ENCODE assay signal across 8 cellular contexts in genomic region chr11:6705905-6706535, GRCh38. TPM values are rescaled to one million over a fixed set of nuclear protein-coding genes. Genes with fewer than 3 reads are reported as not detected.
DNase-seq lines count a peak whose midpoint lies in the region; ATAC-seq and TF ChIP-seq lines count a peak whose summit lies in the region.

No MANE protein-coding gene starts in this region.

- H3K9me3 ChIP-seq in Peyer's patch (no peaks in the 10 kb centered on the region), ascending aorta (no peaks in the 10 kb centered on the region), right cardiac atrium (ENCODE audit: control insufficient read depth, low read length) (no peaks in the 10 kb centered on the region)

- no peak overlapping the region for H3K4me3 ChIP-seq in Peyer's patch
- no peak overlapping the region for H3K4me3 ChIP-seq in ascending aorta
- H3K4me3 ChIP-seq in right cardiac atrium (ENCODE audit: low read length), result no peak overlapping the region
- no peak overlapping the region for H3K4me3 ChIP-seq in skeletal muscle cell (ENCODE audit: low read depth, low read length)

- TF ChIP-seq CTCF in Peyer's patch (IDR thresholded peaks at IDR 0.05), result peak; percentile 73 to 85 (median 83)
- TF ChIP-seq CTCF in ascending aorta (IDR thresholded peaks at IDR 0.05), result peak; percentile 81 to 92 (median 88)

- H3K27me3 ChIP-seq in Peyer's patch, result no peaks in the 10 kb centered on the region
- H3K27me3 ChIP-seq in ascending aorta, result no peaks in the 10 kb centered on the region
- no peaks in the 10 kb centered on the region for H3K27me3 ChIP-seq in right cardiac atrium (ENCODE audit: control insufficient read depth, insufficient read depth)

- intact Hi-C loops in ascending aorta (cut with DNase I), result loop anchor here (2.0 kb wide), 2 partner anchors 175 to 327 kb away; no protein-coding TSS in a partner anchor
- intact Hi-C loops in right cardiac atrium (cut with DNase I), result loop anchor here in 2 of 4 donors (2.0 to 10.0 kb wide), 2 partner anchors 171 to 175 kb away; no protein-coding TSS in a partner anchor

- no peaks in the 10 kb centered on the region for H3K36me3 ChIP-seq in Peyer's patch
- H3K36me3 ChIP-seq in ascending aorta, result no peaks in the 10 kb centered on the region

- WGBS in right cardiac atrium, result 36% methylated on average over 7 of the region's 7 CpGs

- H3K27ac ChIP-seq in Peyer's patch, result no peak overlapping the region
- H3K27ac ChIP-seq in ascending aorta, result no peak overlapping the region
- H3K27ac ChIP-seq in right cardiac atrium (ENCODE audit: low read length), result no peak overlapping the region

- H3K4me1 ChIP-seq in Peyer's patch, result no peaks in the 10 kb centered on the region
- no peaks in the 10 kb centered on the region for H3K4me1 ChIP-seq in ascending aorta
- H3K4me1 ChIP-seq in right cardiac atrium (ENCODE audit: control insufficient read depth, insufficient read depth, low read length), result no peaks in the 10 kb centered on the region

- no peak for TF ChIP-seq POLR2A in Peyer's patch (IDR thresholded peaks at IDR 0.05)

- peak; percentile 9 for DNase-seq in NK-92 treated with Interleukin-12 subunit alpha and Interleukin-12 subunit beta, amount 100 ng/mL, for 24 hours (lab: John Stamatoyannopoulos, UW)
- DNase-seq in NK-92 (lab: John Stamatoyannopoulos, UW; ENCODE audit: unreplicated experiment), result no peak
- peak in 2 of 3 donors; percentile 46 to 74 for DNase-seq in Peyer's patch
- peak in 1 of 2 donors; percentile 75 for DNase-seq in ascending aorta (ENCODE audit: low spot score in 2 of 2)
- DNase-seq in right cardiac atrium, result peak in 1 of 3 donors; percentile 41
- DNase-seq in skeletal muscle cell (ENCODE audit: low read depth), result peak; percentile 16

- peak; percentile 58 for ATAC-seq in HG03139 (IDR thresholded peaks at IDR 0.05; ENCODE audit: unreplicated experiment)
- peak; percentile 40 to 57 for ATAC-seq in right cardiac atrium
- ATAC-seq in HG02763 (IDR thresholded peaks at IDR 0.05; ENCODE audit: unreplicated experiment), result no peak

RNA-seq across cellular contexts. Expression of gene MRPL17, which starts 22.9 kb away (rescaled TPM):
- 10 to 100 TPM in 3 of 4 donors, 1 to 10 TPM in 1; 6.1 to 20.8 (median 16.6) TPM for total RNA-seq in Peyer's patch
- total RNA-seq in ascending aorta, result 12.9 TPM
- total RNA-seq in right cardiac atrium, result 10 to 100 TPM; 36.7 to 45.1 (median 41.9) TPM
- polyA plus RNA-seq in right cardiac atrium, result 44.7 TPM

RNA-seq across cellular contexts. Expression of gene DCHS1, which starts 50.4 kb away (rescaled TPM):
- total RNA-seq in Peyer's patch (10 to 100 TPM in 2 of 4 donors, 1 to 10 TPM in 2; 2.8 to 12.4 (median 9.7) TPM), ascending aorta (58.0 TPM), right cardiac atrium (10 to 100 TPM; 12.4 to 19.2 (median 14.9) TPM)
- polyA plus RNA-seq in right cardiac atrium, result 6.4 TPM
